Comparison of ENCODE assay signal across 38 cellular contexts in the genomic region with DNA sequence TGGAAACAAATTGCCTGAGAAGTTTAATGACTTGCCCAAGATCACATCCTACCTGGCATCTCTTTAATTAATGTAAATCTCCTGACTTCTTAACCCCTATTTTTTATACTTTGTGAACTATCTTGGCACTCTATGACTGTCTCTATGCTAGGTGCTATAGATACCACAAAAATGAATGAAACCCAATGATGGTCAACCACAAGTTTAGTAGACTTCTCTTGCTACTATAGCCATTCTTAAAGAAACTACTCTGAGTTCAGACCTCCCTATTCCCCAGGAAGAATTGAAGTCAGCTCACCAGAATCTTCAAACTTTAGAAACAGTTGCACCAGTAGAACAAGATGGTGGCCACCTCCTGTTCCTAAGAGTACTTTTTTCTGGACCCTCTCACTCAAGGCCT.
"Had no signal": no experiment of that assay in that cellular context is flagged by ENCODE, and none has a peak within 500 bp of the region (broad histone marks: within the 10 kb centered on the region; RNA-seq: fewer than 3 reads in every experiment).

No MANE protein-coding gene starts in this region.

- ATAC-seq: activated naive CD4-positive, alpha-beta T cell treated with anti-CD3 and anti-CD28 coated beads, Interleukin-2, amount 50 U/mL, for 72 hours; activated naive CD8-positive, alpha-beta T cell treated with anti-CD3 and anti-CD28 coated beads, Interleukin-2, amount 50 U/mL, for 24 hours; activated T-cell treated with anti-CD3 and anti-CD28 coated beads, Interleukin-2, amount 50 U/mL, for 4 hours; activated T-cell treated with anti-CD3 and anti-CD28 coated beads, Interleukin-2, amount 50 U/mL, for 72 hours; activated T-helper 17 cell treated with anti-CD3 and anti-CD28 coated beads, Interleukin-2, amount 50 U/mL, for 72 hours; body of pancreas had no signal

- H3K27me3 ChIP-seq: adrenal gland, ascending aorta, body of pancreas, brain microvascular endothelial cell, breast epithelium, cardiac muscle cell had no signal

- H3K36me3 Mint-ChIP-seq: activated naive CD4-positive, alpha-beta T cell treated with anti-CD3 and anti-CD28 coated beads, Interleukin-2, amount 10 ng/mL, durations not matched to agents 7 days and 5 days; activated naive CD4-positive, alpha-beta T cell treated with anti-CD3 and anti-CD28 coated beads, Interleukin-2, amount 50 U/mL, for 24 hours; activated naive CD4-positive, alpha-beta T cell treated with anti-CD3 and anti-CD28 coated beads, Interleukin-2, amount 50 U/mL, for 72 hours; activated naive CD8-positive, alpha-beta T cell; activated naive CD8-positive, alpha-beta T cell treated with anti-CD3 and anti-CD28 coated beads for 36 hours; activated naive CD8-positive, alpha-beta T cell treated with anti-CD3 and anti-CD28 coated beads, Interleukin-2, amount 10 ng/mL, durations not matched to agents 7 days and 5 days; brain had no signal

- H3K27me3 Mint-ChIP-seq: activated naive CD4-positive, alpha-beta T cell treated with anti-CD3 and anti-CD28 coated beads, Interleukin-2, amount 10 ng/mL, durations not matched to agents 7 days and 5 days; activated naive CD8-positive, alpha-beta T cell treated with anti-CD3 and anti-CD28 coated beads for 36 hours had no signal

- H3K4me3 Mint-ChIP-seq: activated naive CD4-positive, alpha-beta T cell treated with anti-CD3 and anti-CD28 coated beads for 36 hours; activated naive CD4-positive, alpha-beta T cell treated with anti-CD3 and anti-CD28 coated beads, Interleukin-2, amount 10 ng/mL, durations not matched to agents 7 days and 5 days; activated naive CD4-positive, alpha-beta T cell treated with anti-CD3 and anti-CD28 coated beads, Interleukin-2, amount 50 U/mL, for 24 hours; activated naive CD8-positive, alpha-beta T cell; activated naive CD8-positive, alpha-beta T cell treated with anti-CD3 and anti-CD28 coated beads for 36 hours; activated naive CD8-positive, alpha-beta T cell treated with anti-CD3 and anti-CD28 coated beads, Interleukin-2, amount 10 ng/mL, durations not matched to agents 7 days and 5 days; activated naive CD8-positive, alpha-beta T cell treated with anti-CD3 and anti-CD28 coated beads, Interleukin-2, amount 50 U/mL, for 24 hours; activated T-cell treated with anti-CD3 and anti-CD28 coated beads, Interleukin-2, amount 50 U/mL, for 24 hours; activated T-cell treated with anti-CD3 and anti-CD28 coated beads, Interleukin-2, amount 50 U/mL, for 4 hours; activated T-cell treated with anti-CD3 and anti-CD28 coated beads, Interleukin-2, amount 50 U/mL, for 72 hours; activated T-helper 1 cell treated with anti-CD3 and anti-CD28 coated beads, Interleukin-12 subunit alpha, Interleukin-12 subunit beta, Interleukin-2, Interleukin-4 antibody, amounts not matched to agents 30 ng/mL and 10 ng/mL and 1 ng/mL, durations not matched to agents 14 hours and 24 hours and 36 hours; activated T-helper 17 cell treated with anti-CD3 and anti-CD28 coated beads, Interleukin-2, amount 50 U/mL, for 72 hours; brain; central memory CD8-positive, alpha-beta T cell had no signal

- H3K9me3 ChIP-seq: adrenal gland, ascending aorta, breast epithelium had no signal

- H3K9me3 Mint-ChIP-seq: activated naive CD4-positive, alpha-beta T cell treated with anti-CD3 and anti-CD28 coated beads for 36 hours; activated naive CD4-positive, alpha-beta T cell treated with anti-CD3 and anti-CD28 coated beads, Interleukin-2, amount 10 ng/mL, durations not matched to agents 7 days and 5 days; activated naive CD4-positive, alpha-beta T cell treated with anti-CD3 and anti-CD28 coated beads, Interleukin-2, amount 50 U/mL, for 24 hours; activated naive CD4-positive, alpha-beta T cell treated with anti-CD3 and anti-CD28 coated beads, Interleukin-2, amount 50 U/mL, for 72 hours; activated naive CD8-positive, alpha-beta T cell treated with anti-CD3 and anti-CD28 coated beads, Interleukin-2, amount 10 ng/mL, durations not matched to agents 7 days and 5 days; activated naive CD8-positive, alpha-beta T cell treated with anti-CD3 and anti-CD28 coated beads, Interleukin-2, amount 50 U/mL, for 24 hours; activated T-cell treated with anti-CD3 and anti-CD28 coated beads, Interleukin-2, amount 50 U/mL, for 24 hours; activated T-cell treated with anti-CD3 and anti-CD28 coated beads, Interleukin-2, amount 50 U/mL, for 4 hours; activated T-helper 1 cell treated with anti-CD3 and anti-CD28 coated beads, Interleukin-12 subunit alpha, Interleukin-12 subunit beta, Interleukin-2, Interleukin-4 antibody, amounts not matched to agents 30 ng/mL and 10 ng/mL and 1 ng/mL, durations not matched to agents 14 hours and 24 hours and 36 hours; activated T-helper 17 cell treated with anti-CD3 and anti-CD28 coated beads, Interleukin-2, amount 50 U/mL, for 72 hours; activated T-helper 2 cell treated with anti-CD3 and anti-CD28 coated beads, Interferon-gamma antibody, Interleukin-2, Interleukin-4, amounts not matched to agents 10 μg/mL and 5 μg/mL and 100 μg/mL, durations not matched to agents 14 hours and 24 hours and 36 hours; brain; central memory CD8-positive, alpha-beta T cell had no signal

- H3K36me3 ChIP-seq: adrenal gland, ascending aorta, brain microvascular endothelial cell, breast epithelium, cardiac muscle cell had no signal

- DNase-seq: activated effector memory CD4-positive, alpha-beta T cell treated with anti-CD3 and anti-CD28 coated beads, Interleukin-2, amount 50 U/mL, for 16 hours; activated effector memory CD4-positive, alpha-beta T cell treated with Interleukin-2 at 50 U/mL for 16 hours; activated gamma-delta T cell; activated gamma-delta T cell treated with Interleukin-2 at 50 U/mL for 16 hours; activated naive CD4-positive, alpha-beta T cell; activated naive CD4-positive, alpha-beta T cell treated with anti-CD3 and anti-CD28 coated beads for 36 hours; activated naive CD4-positive, alpha-beta T cell treated with anti-CD3 and anti-CD28 coated beads, Interleukin-2, amount 10 ng/mL, durations not matched to agents 7 days and 5 days; activated naive CD4-positive, alpha-beta T cell treated with anti-CD3 and anti-CD28 coated beads, Interleukin-2, amount 50 U/mL, for 16 hours; activated naive CD4-positive, alpha-beta T cell treated with Interleukin-2 at 50 U/mL for 16 hours; activated naive CD8-positive, alpha-beta T cell treated with anti-CD3 and anti-CD28 coated beads for 36 hours; activated naive CD8-positive, alpha-beta T cell treated with anti-CD3 and anti-CD28 coated beads, Interleukin-2, amount 10 ng/mL, durations not matched to agents 7 days and 5 days; activated naive CD8-positive, alpha-beta T cell treated with anti-CD3 and anti-CD28 coated beads, Interleukin-2, amount 50 U/mL, for 24 hours; activated T-cell treated with anti-CD3 and anti-CD28 coated beads, Interleukin-2, amount 50 U/mL, for 1 hour; activated T-cell treated with anti-CD3 and anti-CD28 coated beads, Interleukin-2, amount 50 U/mL, for 24 hours; activated T-cell treated with anti-CD3 and anti-CD28 coated beads, Interleukin-2, amount 50 U/mL, for 4 hours; activated T-cell treated with anti-CD3 and anti-CD28 coated beads, Interleukin-2, amount 50 U/mL, for 48 hours; activated T-cell treated with anti-CD3 and anti-CD28 coated beads, Interleukin-2, amount 50 U/mL, for 72 hours; adrenal gland; amniotic stem cell; amygdala; anterior cingulate cortex; aorta; body of pancreas; brain microvascular endothelial cell; caudate nucleus; central memory CD4-positive, alpha-beta T cell; cerebellar nuclear complex had no signal

- H3K27ac Mint-ChIP-seq: activated naive CD4-positive, alpha-beta T cell treated with anti-CD3 and anti-CD28 coated beads for 36 hours; activated naive CD4-positive, alpha-beta T cell treated with anti-CD3 and anti-CD28 coated beads, Interleukin-2, amount 10 ng/mL, durations not matched to agents 7 days and 5 days; activated naive CD4-positive, alpha-beta T cell treated with anti-CD3 and anti-CD28 coated beads, Interleukin-2, amount 50 U/mL, for 24 hours; activated naive CD4-positive, alpha-beta T cell treated with anti-CD3 and anti-CD28 coated beads, Interleukin-2, amount 50 U/mL, for 72 hours; activated naive CD8-positive, alpha-beta T cell; activated naive CD8-positive, alpha-beta T cell treated with anti-CD3 and anti-CD28 coated beads for 36 hours; activated naive CD8-positive, alpha-beta T cell treated with anti-CD3 and anti-CD28 coated beads, Interleukin-2, amount 10 ng/mL, durations not matched to agents 7 days and 5 days; activated naive CD8-positive, alpha-beta T cell treated with anti-CD3 and anti-CD28 coated beads, Interleukin-2, amount 50 U/mL, for 24 hours; activated T-cell treated with anti-CD3 and anti-CD28 coated beads, Interleukin-2, amount 50 U/mL, for 24 hours; activated T-cell treated with anti-CD3 and anti-CD28 coated beads, Interleukin-2, amount 50 U/mL, for 72 hours; activated T-helper 1 cell treated with anti-CD3 and anti-CD28 coated beads, Interleukin-12 subunit alpha, Interleukin-12 subunit beta, Interleukin-2, Interleukin-4 antibody, amounts not matched to agents 30 ng/mL and 10 ng/mL and 1 ng/mL, durations not matched to agents 14 hours and 24 hours and 36 hours; activated T-helper 17 cell treated with anti-CD3 and anti-CD28 coated beads, Interleukin-2, amount 50 U/mL, for 72 hours; activated T-helper 2 cell treated with anti-CD3 and anti-CD28 coated beads, Interferon-gamma antibody, Interleukin-2, Interleukin-4, amounts not matched to agents 10 μg/mL and 5 μg/mL and 100 μg/mL, durations not matched to agents 14 hours and 24 hours and 36 hours; brain had no signal

- H3K4me3 ChIP-seq: adrenal gland, ascending aorta, body of pancreas, breast epithelium, cardiac muscle cell had no signal

- H3K4me1 Mint-ChIP-seq: activated naive CD4-positive, alpha-beta T cell treated with anti-CD3 and anti-CD28 coated beads, Interleukin-2, amount 10 ng/mL, durations not matched to agents 7 days and 5 days; activated naive CD4-positive, alpha-beta T cell treated with anti-CD3 and anti-CD28 coated beads, Interleukin-2, amount 50 U/mL, for 24 hours; activated naive CD8-positive, alpha-beta T cell treated with anti-CD3 and anti-CD28 coated beads for 36 hours; activated naive CD8-positive, alpha-beta T cell treated with anti-CD3 and anti-CD28 coated beads, Interleukin-2, amount 10 ng/mL, durations not matched to agents 7 days and 5 days; activated naive CD8-positive, alpha-beta T cell treated with anti-CD3 and anti-CD28 coated beads, Interleukin-2, amount 50 U/mL, for 24 hours; activated T-helper 17 cell treated with anti-CD3 and anti-CD28 coated beads, Interleukin-2, amount 50 U/mL, for 72 hours; central memory CD8-positive, alpha-beta T cell had no signal

- H3K27ac ChIP-seq: adrenal gland, ascending aorta, body of pancreas, brain microvascular endothelial cell, breast epithelium, cardiac muscle cell had no signal

- H3K4me1 ChIP-seq: adrenal gland, ascending aorta, body of pancreas, breast epithelium had no signal
